Comparison of ENCODE assay signal across 8 cellular contexts in genomic region chr3:36944012-36944640, GRCh38. TPM values are rescaled to one million over a fixed set of nuclear protein-coding genes. Genes with fewer than 3 reads are reported as not detected.
DNase-seq lines count a peak whose midpoint lies in the region; ATAC-seq, FAIRE-seq and TF ChIP-seq lines count a peak whose summit lies in the region.

No MANE protein-coding gene starts in this region.

- intact Hi-C loops in A673 (cut with micrococcal nuclease; ENCODE audit: unreplicated experiment) = no loop called here
- intact Hi-C loops in heart right ventricle (cut with DNase I) = loop anchor here in 2 of 10 donors (5.0 kb wide), 1 partner anchor 37 kb away; no protein-coding TSS in a partner anchor
- intact Hi-C loops in pancreas (cut with DNase I) = no loop called here

- DNase-seq in A673 (ENCODE audit: low spot score) (peak; percentile 71), NT2/D1 (ENCODE audit: low read depth, low spot score) (no peak), adipocyte (ENCODE audit: low read depth) (peak; percentile 80), heart right ventricle (peak; percentile 46 to 66), pancreas (peak; percentile 58 to 85 (median 67)), NCI-H1930 (lab: John Stamatoyannopoulos, UW) (no peak)

- H3K27ac ChIP-seq in A673 (ENCODE audit: low read depth, low read length, poor library complexity, severe bottlenecking) = peak overlapping the region; percentile 69
- H3K27ac ChIP-seq in heart right ventricle = peak overlapping the region; percentile 40 to 90 (median 74)
- H3K27ac ChIP-seq in pancreas = peak overlapping the region in 3 of 4 donors; percentile 22 to 52 (median 31)

- H3K27me3 ChIP-seq in A673 (replicated peaks; ENCODE audit: insufficient read depth, low read depth, low read length, poor library complexity) (no peaks in the 10 kb centered on the region), NT2/D1 (ENCODE audit: insufficient read depth, insufficient read length) (peaks cover 26% of the 10 kb centered on the region), adipocyte (replicated peaks; ENCODE audit: control insufficient read depth, insufficient read depth, low read length) (no peaks in the 10 kb centered on the region), heart right ventricle (no peaks in the 10 kb centered on the region), pancreas (no peaks in the 10 kb centered on the region)

- H3K4me1 ChIP-seq in A673 (ENCODE audit: insufficient read depth, low read length, poor library complexity, severe bottlenecking) (no peaks in the 10 kb centered on the region), NT2/D1 (ENCODE audit: insufficient read depth, insufficient read length) (no peaks in the 10 kb centered on the region), adipocyte (ENCODE audit: control insufficient read depth, insufficient read depth, low read length) (peaks cover 25% of the 10 kb centered on the region), heart right ventricle (peaks cover 0 to 25% (median 14%) of the 10 kb centered on the region in 9 donors), pancreas (peaks cover 0 to 4% (median 0%) of the 10 kb centered on the region in 3 donors)

- no peaks in the 10 kb centered on the region for H3K36me3 ChIP-seq in A673 (ENCODE audit: insufficient read depth, low read length, poor library complexity, severe bottlenecking)
- no peaks in the 10 kb centered on the region for H3K36me3 ChIP-seq in NT2/D1 (ENCODE audit: insufficient read depth, insufficient read length, low read length)
- H3K36me3 ChIP-seq in adipocyte (ENCODE audit: control insufficient read depth, insufficient read depth, low read length, severe bottlenecking) = no peaks in the 10 kb centered on the region
- no peaks in the 10 kb centered on the region for H3K36me3 ChIP-seq in heart right ventricle
- no peaks in the 10 kb centered on the region for H3K36me3 ChIP-seq in pancreas

- peaks cover 14% of the 10 kb centered on the region for H3K9me3 ChIP-seq in A673 (ENCODE audit: low read depth, low read length, poor library complexity, severe bottlenecking)
- H3K9me3 ChIP-seq in NT2/D1 (ENCODE audit: insufficient read depth, low read length) = peaks cover 15% of the 10 kb centered on the region; the same call in 1 of the 2 replicates
- peaks cover 6% of the 10 kb centered on the region for H3K9me3 ChIP-seq in adipocyte (ENCODE audit: control insufficient read depth, low read length)
- peaks cover 0 to 22% (median 12%) of the 10 kb centered on the region in 11 donors for H3K9me3 ChIP-seq in heart right ventricle
- H3K9me3 ChIP-seq in pancreas = no peaks in the 10 kb centered on the region

- FAIRE-seq in pancreas (lab: Jason Lieb, UNC) = no peak

- WGBS in heart right ventricle, 2 donors = 0% methylated on average over 55 to 56 of the region's 56 CpGs
- 0 to 1% methylated on average over 53 to 56 of the region's 56 CpGs for WGBS in pancreas, 2 donors

- 0 out of 2 replicates have a peak, but pooled peaks have one; percentile 14 for TF ChIP-seq CTCF in A673 (conservative IDR thresholded peaks at IDR 0.05; ENCODE audit: low read depth, low read length)
- peak in 3 of 9 donors; percentile 23 to 30 (median 26) for TF ChIP-seq CTCF in heart right ventricle (IDR thresholded peaks at IDR 0.05)
- TF ChIP-seq CTCF in pancreas (IDR thresholded peaks at IDR 0.05) = no peak

- no TSS peak for BruUV-seq in A673 (replicated peaks; lab: Mats Ljungman, UMichigan)

- H3K9ac ChIP-seq in NT2/D1 (ENCODE audit: insufficient read length, low read depth) = peak overlapping the region; percentile 88
- peak overlapping the region; percentile 87 for H3K9ac ChIP-seq in adipocyte (ENCODE audit: low read length)

- peak; percentile 62 for ATAC-seq in GM18502 (IDR thresholded peaks at IDR 0.05; ENCODE audit: poor library complexity, unreplicated experiment)
- ATAC-seq in HG02973 (IDR thresholded peaks at IDR 0.05; ENCODE audit: unreplicated experiment) = peak; percentile 44
- peak; percentile 63 to 86 (median 78) for ATAC-seq in heart right ventricle
- peak; percentile 76 to 90 (median 86) for ATAC-seq in pancreas

- CTCF ChIA-PET in A673 (lab: Charles Lee) = interaction anchor here (0.6 to 1.3 kb wide), 3 partner anchors 14 to 60 kb away, joined by 3 to 5 read pairs (median 3); no protein-coding TSS in a partner anchor

- H3K4me3 ChIP-seq in A673 (ENCODE audit: low read depth, low read length, poor library complexity, severe bottlenecking) (peak overlapping the region; percentile 58), NT2/D1 (ENCODE audit: insufficient read length, low read depth) (peak overlapping the region; percentile 66), adipocyte (ENCODE audit: low read length) (peak overlapping the region; percentile 88), heart right ventricle (peak overlapping the region; percentile 61 to 96 (median 82)), pancreas (peak overlapping the region; percentile 66 to 85 (median 70))

- POLR2A ChIA-PET in A673 (lab: Charles Lee; ENCODE audit: low non-redundant PET) = no interaction called here

RNA-seq across cellular contexts. Expression of gene TRANK1, which starts 0.7 kb away (rescaled TPM):
- total RNA-seq in A673 (2021) (6.3 and 7.3 TPM in 2 replicates), heart right ventricle (10 to 100 TPM in 1 of 10 donors, 1 to 10 TPM in 9; 2.5 to 20.8 (median 5.3) TPM), pancreas (10 to 100 TPM in 1 of 6 donors, 1 to 10 TPM in 5; 2.5 to 14.6 (median 4.2) TPM)
- polyA plus RNA-seq in heart right ventricle (1 to 10 TPM; 1.3 to 3.6 TPM), pancreas (1 to 10 TPM; 1.7 to 1.8 TPM)

RNA-seq across cellular contexts. Expression of gene EPM2AIP1, which starts 48.8 kb away (rescaled TPM):
- total RNA-seq in A673 (2021) (19.8 and 25.8 TPM in 2 replicates), heart right ventricle (10 to 100 TPM; 21.0 to 36.3 (median 28.3) TPM), pancreas (1 to 10 TPM; 3.8 to 8.7 (median 6.2) TPM)
- polyA plus RNA-seq in heart right ventricle (10 to 100 TPM in 1 of 2 donors, 1 to 10 TPM in 1; 6.1 to 13.6 TPM), pancreas (1 to 10 TPM; 2.9 to 8.2 TPM)

RNA-seq across cellular contexts. Expression of gene MLH1, which starts 49.2 kb away (rescaled TPM):
- total RNA-seq in A673 (2021) (50.6 and 60.7 TPM in 2 replicates), heart right ventricle (10 to 100 TPM; 48.8 to 61.7 (median 52.5) TPM), pancreas (10 to 100 TPM in 5 of 6 donors, 1 to 10 TPM in 1; 7.9 to 16.4 (median 13.3) TPM)
- polyA plus RNA-seq in heart right ventricle (10 to 100 TPM; 26.0 to 29.5 TPM), pancreas (10 to 100 TPM in 1 of 2 donors, 1 to 10 TPM in 1; 8.3 to 15.3 TPM)

Comparison
In these comparisons a context has a peak if more than half of its experiments do, and no peak if none do; other contexts are left out.
1. DNase-seq: peak in A673 (single experiment), adipocyte (single experiment), heart right ventricle (2 of 2) and pancreas (6 of 6); none in NT2/D1 (single experiment) and NCI-H1930 (0 of 2).
2. Peak in every context shown above with its lines, with median percentiles within 50 percentile points of each other: H3K27ac ChIP-seq, H3K4me3 ChIP-seq and ATAC-seq.